Comparison of ENCODE assay signal across 9 cellular contexts in the genomic region with DNA sequence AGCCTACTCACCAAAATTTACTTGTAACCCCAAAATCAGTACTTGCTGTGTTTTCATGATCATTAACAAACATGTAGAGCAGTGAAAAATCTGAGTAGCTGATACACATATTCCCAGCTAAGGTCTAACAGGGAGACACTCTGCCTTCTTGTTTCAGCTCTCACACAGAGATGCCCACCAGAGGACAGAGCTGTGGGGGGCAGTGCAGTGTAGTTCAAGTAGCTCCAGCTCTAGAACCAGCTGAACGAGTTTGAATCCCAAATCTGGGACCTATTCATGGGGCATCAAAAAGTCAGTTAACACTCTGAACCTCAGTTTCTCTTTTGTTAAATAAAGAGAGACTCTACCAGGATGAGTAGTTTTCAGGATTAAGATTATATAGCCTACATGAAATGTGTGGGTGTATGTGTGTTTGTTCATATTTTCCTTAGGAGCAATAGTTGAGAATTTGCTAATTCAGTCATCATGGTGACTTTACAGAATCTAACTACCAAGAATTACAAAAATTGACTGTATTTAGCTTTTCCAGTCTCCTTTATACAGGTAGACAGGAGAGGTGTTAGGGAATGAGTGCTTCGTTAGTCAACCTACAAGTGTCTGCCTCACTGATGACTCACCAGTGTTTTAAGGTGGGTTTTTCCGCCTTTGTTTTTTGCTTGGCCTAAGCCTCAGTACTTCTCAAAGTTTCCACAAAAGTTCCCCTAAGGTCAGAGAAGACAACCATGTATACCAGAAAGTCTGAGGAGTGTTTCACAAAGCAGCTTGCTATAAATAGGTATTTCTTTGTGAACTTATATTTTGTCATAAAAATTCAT.
A peak's percentile ranks its signal among the peaks of the same experiment; 100 is the strongest.
DNase-seq lines count a peak whose midpoint lies in the region; ATAC-seq and TF ChIP-seq lines count a peak whose summit lies in the region.
"Had no signal": no experiment of that assay in that cellular context is flagged by ENCODE, and none has a peak within 500 bp of the region (broad histone marks: within the 10 kb centered on the region; RNA-seq: fewer than 3 reads in every experiment).

No MANE protein-coding gene starts in this region.

- TF ChIP-seq CTCF in body of pancreas (IDR thresholded peaks at IDR 0.05) (no peak), transverse colon (IDR thresholded peaks at IDR 0.05) (no peak)

- H3K4me3 Mint-ChIP-seq in activated naive CD4-positive, alpha-beta T cell treated with anti-CD3 and anti-CD28 coated beads for 36 hours = peak overlapping the region; percentile 17
- peak overlapping the region; percentile 43 to 63 for H3K4me3 Mint-ChIP-seq in activated T-cell treated with anti-CD3 and anti-CD28 coated beads, Interleukin-2, amount 50 U/mL, for 72 hours
- peak overlapping the region in 1 of 2 donors; percentile 16 for H3K4me3 Mint-ChIP-seq in stimulated activated naive B cell treated with anti-CD40 and anti-IgM and Interleukin-4, amounts not matched to agents 10 μg/mL and 1 μg/mL and 100 μg/mL, for 72 hours

- in situ Hi-C loops in transverse colon (cut with MboI; ENCODE audit: low pct_ligation_motif_present in 1 of 4, low pct_unique_long_range_greater_than_20kb in 1 of 4, low sequenced_read_pairs in 3 of 4) = no loop called here

- H3K27ac ChIP-seq in body of pancreas = no peak overlapping the region
- no peak overlapping the region for H3K27ac ChIP-seq in transverse colon

- no peaks in the 10 kb centered on the region for H3K27me3 ChIP-seq in body of pancreas
- H3K27me3 ChIP-seq in transverse colon = no peaks in the 10 kb centered on the region

- no peak for TF ChIP-seq EP300 in transverse colon (IDR thresholded peaks at IDR 0.05; ENCODE audit: low read depth)

- ATAC-seq in HG02970 (IDR thresholded peaks at IDR 0.05; ENCODE audit: low FRiP score, unreplicated experiment) = peak; percentile 58
- peak; percentile 98 to 99 for ATAC-seq in activated T-cell treated with anti-CD3 and anti-CD28 coated beads, Interleukin-2, amount 50 U/mL, for 72 hours (replicated peaks in 1 of 2)
- ATAC-seq in stimulated activated naive B cell treated with anti-CD40 and anti-IgM and Interleukin-4, amounts not matched to agents 10 μg/mL and 1 μg/mL and 100 μg/mL, for 72 hours (replicated peaks) = peak; percentile 99
- ATAC-seq in body of pancreas = no peak

- H3K4me1 Mint-ChIP-seq in activated naive CD4-positive, alpha-beta T cell treated with anti-CD3 and anti-CD28 coated beads for 36 hours (ENCODE audit: low read depth) = peaks cover 63% of the 10 kb centered on the region
- H3K4me1 Mint-ChIP-seq in activated T-cell treated with anti-CD3 and anti-CD28 coated beads, Interleukin-2, amount 50 U/mL, for 72 hours (ENCODE audit: low read depth) = peaks cover 53% of the 10 kb centered on the region
- H3K4me1 Mint-ChIP-seq in stimulated activated naive B cell treated with anti-CD40 and anti-IgM and Interleukin-4, amounts not matched to agents 10 μg/mL and 1 μg/mL and 100 μg/mL, for 72 hours = peaks cover 11 to 22% of the 10 kb centered on the region in 2 donors

- peak; percentile 72 for DNase-seq in activated naive CD4-positive, alpha-beta T cell treated with anti-CD3 and anti-CD28 coated beads for 36 hours
- DNase-seq in activated naive CD4-positive, alpha-beta T cell (lab: John Stamatoyannopoulos, UW) = no peak
- peak; percentile 52 to 64 for DNase-seq in activated T-cell treated with anti-CD3 and anti-CD28 coated beads, Interleukin-2, amount 50 U/mL, for 72 hours
- DNase-seq in stimulated activated naive B cell treated with anti-CD40 and anti-IgM and Interleukin-4, amounts not matched to agents 10 μg/mL and 1 μg/mL and 100 μg/mL, for 72 hours = peak; percentile 34
- DNase-seq in body of pancreas = no peak
- no peak for DNase-seq in transverse colon
- DNase-seq in hepatic stellate cell (ENCODE audit: low spot score) = no peak
- DNase-seq: NCI-H187 had no signal

- H3K36me3 Mint-ChIP-seq in activated naive CD4-positive, alpha-beta T cell treated with anti-CD3 and anti-CD28 coated beads for 36 hours (ENCODE audit: low read depth) = peaks cover 8% of the 10 kb centered on the region
- peaks cover 4 to 17% of the 10 kb centered on the region in 2 donors for H3K36me3 Mint-ChIP-seq in activated T-cell treated with anti-CD3 and anti-CD28 coated beads, Interleukin-2, amount 50 U/mL, for 72 hours (ENCODE audit: insufficient read depth in 2 of 2)
- H3K36me3 Mint-ChIP-seq in stimulated activated naive B cell treated with anti-CD40 and anti-IgM and Interleukin-4, amounts not matched to agents 10 μg/mL and 1 μg/mL and 100 μg/mL, for 72 hours = peaks cover 3 to 4% of the 10 kb centered on the region in 2 donors

- intact Hi-C loops in activated naive CD4-positive, alpha-beta T cell treated with anti-CD3 and anti-CD28 coated beads for 36 hours (cut with micrococcal nuclease) = loop anchor here (1.0 to 5.0 kb wide), 14 partner anchors 8 to 848 kb away; a partner anchor contains a TSS
- intact Hi-C loops in body of pancreas (cut with DNase I) (no loop called here), transverse colon (cut with DNase I; ENCODE audit: low total_unique reads) (no loop called here)

- no peak overlapping the region for H3K4me3 ChIP-seq in body of pancreas
- no peak overlapping the region for H3K4me3 ChIP-seq in transverse colon

- TF ChIP-seq POLR2A in body of pancreas (IDR thresholded peaks at IDR 0.05) (no peak), transverse colon (IDR thresholded peaks at IDR 0.05) (no peak)

- 91 to 98% methylated on average over 3 of the region's 3 CpGs for WGBS in body of pancreas, 2 donors
- 65 to 84% methylated on average over 2 to 3 of the region's 3 CpGs for WGBS in transverse colon (ENCODE audit: low coverage in 1 of 2), 2 donors

- H3K36me3 ChIP-seq in body of pancreas (replicated peaks in 1 of 2; ENCODE audit: insufficient read depth in 1 of 2, low read depth in 2 of 2) (no peaks in the 10 kb centered on the region), transverse colon (no peaks in the 10 kb centered on the region)

- H3K9me3 ChIP-seq in body of pancreas (no peaks in the 10 kb centered on the region), transverse colon (no peaks in the 10 kb centered on the region)

- H3K27ac Mint-ChIP-seq in activated naive CD4-positive, alpha-beta T cell treated with anti-CD3 and anti-CD28 coated beads for 36 hours = peak overlapping the region; percentile 93
- H3K27ac Mint-ChIP-seq in activated T-cell treated with anti-CD3 and anti-CD28 coated beads, Interleukin-2, amount 50 U/mL, for 72 hours = peak overlapping the region; percentile 79
- peak overlapping the region; percentile 42 for H3K27ac Mint-ChIP-seq in stimulated activated naive B cell treated with anti-CD40 and anti-IgM and Interleukin-4, amounts not matched to agents 10 μg/mL and 1 μg/mL and 100 μg/mL, for 72 hours

- H3K4me1 ChIP-seq in body of pancreas (no peaks in the 10 kb centered on the region), transverse colon (no peaks in the 10 kb centered on the region)

- CTCF ChIA-PET in activated naive CD4-positive, alpha-beta T cell treated with anti-CD3 and anti-CD28 coated beads for 36 hours (lab: Charles Lee) = interaction anchor here (1.3 kb wide), 1 partner anchor 21 kb away, joined by 3 read pairs; no protein-coding TSS in a partner anchor

- H3K27me3 Mint-ChIP-seq in activated naive CD4-positive, alpha-beta T cell treated with anti-CD3 and anti-CD28 coated beads for 36 hours (ENCODE audit: low read depth) = no peaks in the 10 kb centered on the region
- H3K27me3 Mint-ChIP-seq in activated T-cell treated with anti-CD3 and anti-CD28 coated beads, Interleukin-2, amount 50 U/mL, for 72 hours (ENCODE audit: low read depth) = no peaks in the 10 kb centered on the region
- H3K27me3 Mint-ChIP-seq in stimulated activated naive B cell treated with anti-CD40 and anti-IgM and Interleukin-4, amounts not matched to agents 10 μg/mL and 1 μg/mL and 100 μg/mL, for 72 hours = no peaks in the 10 kb centered on the region

- H3K9me3 Mint-ChIP-seq in activated naive CD4-positive, alpha-beta T cell treated with anti-CD3 and anti-CD28 coated beads for 36 hours = peaks cover 4% of the 10 kb centered on the region
- H3K9me3 Mint-ChIP-seq in activated T-cell treated with anti-CD3 and anti-CD28 coated beads, Interleukin-2, amount 50 U/mL, for 72 hours = peaks cover 0 to 2% of the 10 kb centered on the region in 2 donors
- peaks cover 0 to 1% of the 10 kb centered on the region in 2 donors for H3K9me3 Mint-ChIP-seq in stimulated activated naive B cell treated with anti-CD40 and anti-IgM and Interleukin-4, amounts not matched to agents 10 μg/mL and 1 μg/mL and 100 μg/mL, for 72 hours

Comparison
In these comparisons a context has a peak if more than half of its experiments do, and no peak if none do; other contexts are left out.
1. DNase-seq: peak in activated naive CD4-positive, alpha-beta T cell treated with anti-CD3 and anti-CD28 coated beads for 36 hours (single experiment), activated T-cell treated with anti-CD3 and anti-CD28 coated beads, Interleukin-2, amount 50 U/mL, for 72 hours (2 of 2) and stimulated activated naive B cell treated with anti-CD40 and anti-IgM and Interleukin-4, amounts not matched to agents 10 μg/mL and 1 μg/mL and 100 μg/mL, for 72 hours (single experiment); none in activated naive CD4-positive, alpha-beta T cell (0 of 4), body of pancreas (0 of 4), transverse colon (single experiment) and hepatic stellate cell (single experiment).
2. H3K27ac Mint-ChIP-seq: peak in every context shown above with its lines; median percentile 93 in activated naive CD4-positive, alpha-beta T cell treated with anti-CD3 and anti-CD28 coated beads for 36 hours; 79 in activated T-cell treated with anti-CD3 and anti-CD28 coated beads, Interleukin-2, amount 50 U/mL, for 72 hours; 42 in stimulated activated naive B cell treated with anti-CD40 and anti-IgM and Interleukin-4, amounts not matched to agents 10 μg/mL and 1 μg/mL and 100 μg/mL, for 72 hours.